Comparison of ENCODE assay signal across 1 cellular context in the genomic region with DNA sequence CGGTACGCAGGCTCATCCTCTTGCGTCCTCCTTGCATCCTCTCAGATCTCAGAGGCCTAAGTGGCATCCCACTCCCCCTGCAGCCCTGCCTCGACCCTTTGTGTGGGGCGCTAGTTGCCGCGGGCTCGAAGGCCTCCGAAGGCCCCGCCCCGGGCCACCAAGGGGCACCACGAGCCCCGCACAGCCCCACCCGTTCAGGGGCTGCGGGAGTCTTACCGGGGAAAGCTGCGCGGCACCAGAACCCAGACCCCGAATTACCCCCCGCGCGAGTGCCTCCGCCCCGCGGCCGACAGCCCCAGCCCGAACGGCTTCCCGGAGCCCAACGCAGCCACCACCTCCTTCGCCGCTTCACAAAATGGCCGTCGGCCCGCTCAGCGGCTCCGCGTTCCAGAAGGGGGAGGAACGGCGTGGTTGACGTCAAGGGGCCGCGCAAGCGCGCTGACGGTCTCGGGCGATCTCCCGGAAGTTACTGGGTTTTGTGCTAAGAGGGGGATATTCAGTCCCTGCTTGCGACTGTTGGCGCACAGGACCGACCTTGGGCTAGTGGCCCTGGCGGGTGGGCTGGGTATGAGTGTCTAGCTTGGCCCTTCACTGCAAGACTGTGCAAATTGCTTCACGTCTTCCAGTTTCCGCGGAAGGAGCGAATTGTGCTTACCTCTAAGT.
TF ChIP-seq lines count a peak whose summit lies in the region.

A gene (minus strand): TSS at position 357 of the 663 bp plus-strand sequence. CDS start 31,977 bp downstream, outside the sequence.
A gene with protein sequence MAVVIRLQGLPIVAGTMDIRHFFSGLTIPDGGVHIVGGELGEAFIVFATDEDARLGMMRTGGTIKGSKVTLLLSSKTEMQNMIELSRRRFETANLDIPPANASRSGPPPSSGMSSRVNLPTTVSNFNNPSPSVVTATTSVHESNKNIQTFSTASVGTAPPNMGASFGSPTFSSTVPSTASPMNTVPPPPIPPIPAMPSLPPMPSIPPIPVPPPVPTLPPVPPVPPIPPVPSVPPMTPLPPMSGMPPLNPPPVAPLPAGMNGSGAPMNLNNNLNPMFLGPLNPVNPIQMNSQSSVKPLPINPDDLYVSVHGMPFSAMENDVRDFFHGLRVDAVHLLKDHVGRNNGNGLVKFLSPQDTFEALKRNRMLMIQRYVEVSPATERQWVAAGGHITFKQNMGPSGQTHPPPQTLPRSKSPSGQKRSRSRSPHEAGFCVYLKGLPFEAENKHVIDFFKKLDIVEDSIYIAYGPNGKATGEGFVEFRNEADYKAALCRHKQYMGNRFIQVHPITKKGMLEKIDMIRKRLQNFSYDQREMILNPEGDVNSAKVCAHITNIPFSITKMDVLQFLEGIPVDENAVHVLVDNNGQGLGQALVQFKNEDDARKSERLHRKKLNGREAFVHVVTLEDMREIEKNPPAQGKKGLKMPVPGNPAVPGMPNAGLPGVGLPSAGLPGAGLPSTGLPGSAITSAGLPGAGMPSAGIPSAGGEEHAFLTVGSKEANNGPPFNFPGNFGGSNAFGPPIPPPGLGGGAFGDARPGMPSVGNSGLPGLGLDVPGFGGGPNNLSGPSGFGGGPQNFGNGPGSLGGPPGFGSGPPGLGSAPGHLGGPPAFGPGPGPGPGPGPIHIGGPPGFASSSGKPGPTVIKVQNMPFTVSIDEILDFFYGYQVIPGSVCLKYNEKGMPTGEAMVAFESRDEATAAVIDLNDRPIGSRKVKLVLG (minus strand): TSS at position 357 of the 663 bp plus-strand sequence. CDS start 9,578 bp downstream, outside the sequence.

TF ChIP-seq in K562, 482 proteins besides CTCF, POLR2A, EP300 and RAD21 (continued from another document and continues in another):
- TF ChIP-seq, protein P1, sequence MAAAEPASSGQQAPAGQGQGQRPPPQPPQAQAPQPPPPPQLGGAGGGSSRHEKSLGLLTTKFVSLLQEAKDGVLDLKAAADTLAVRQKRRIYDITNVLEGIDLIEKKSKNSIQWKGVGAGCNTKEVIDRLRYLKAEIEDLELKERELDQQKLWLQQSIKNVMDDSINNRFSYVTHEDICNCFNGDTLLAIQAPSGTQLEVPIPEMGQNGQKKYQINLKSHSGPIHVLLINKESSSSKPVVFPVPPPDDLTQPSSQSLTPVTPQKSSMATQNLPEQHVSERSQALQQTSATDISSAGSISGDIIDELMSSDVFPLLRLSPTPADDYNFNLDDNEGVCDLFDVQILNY (CRISPR knock-in tag; IDR thresholded peaks at IDR 0.05): no peak; the same call in 1 of the 2 replicates
- TF ChIP-seq ZNF24 (IDR thresholded peaks at IDR 0.05) (no peak), ZNF184 (CRISPR knock-in tag; IDR thresholded peaks at IDR 0.05) (no peak), ZNF507 (tag; conservative IDR thresholded peaks at IDR 0.05) (no peak), ZNF695 (CRISPR knock-in tag; IDR thresholded peaks at IDR 0.05) (no peak), PYGO2 (tag; IDR thresholded peaks at IDR 0.05) (no peak), MTA1 (IDR thresholded peaks at IDR 0.05; ENCODE audit: borderline replicate concordance) (no peak), BDP1 (IDR thresholded peaks at IDR 0.05; ENCODE audit: insufficient read depth, insufficient read length) (no peak), ZNF561 (CRISPR knock-in tag; conservative IDR thresholded peaks at IDR 0.05) (no peak), ZNF23 (CRISPR knock-in tag; IDR thresholded peaks at IDR 0.05) (no peak), ZNF785 (CRISPR knock-in tag; IDR thresholded peaks at IDR 0.05) (no peak), PHF20 (IDR thresholded peaks at IDR 0.05; ENCODE audit: partially characterized antibody) (peak; percentile 81), TEAD1 (CRISPR knock-in tag; IDR thresholded peaks at IDR 0.05) (peak; percentile 52 to 55; a peak in 3 of 4 replicates)
- TF ChIP-seq, protein P2, sequence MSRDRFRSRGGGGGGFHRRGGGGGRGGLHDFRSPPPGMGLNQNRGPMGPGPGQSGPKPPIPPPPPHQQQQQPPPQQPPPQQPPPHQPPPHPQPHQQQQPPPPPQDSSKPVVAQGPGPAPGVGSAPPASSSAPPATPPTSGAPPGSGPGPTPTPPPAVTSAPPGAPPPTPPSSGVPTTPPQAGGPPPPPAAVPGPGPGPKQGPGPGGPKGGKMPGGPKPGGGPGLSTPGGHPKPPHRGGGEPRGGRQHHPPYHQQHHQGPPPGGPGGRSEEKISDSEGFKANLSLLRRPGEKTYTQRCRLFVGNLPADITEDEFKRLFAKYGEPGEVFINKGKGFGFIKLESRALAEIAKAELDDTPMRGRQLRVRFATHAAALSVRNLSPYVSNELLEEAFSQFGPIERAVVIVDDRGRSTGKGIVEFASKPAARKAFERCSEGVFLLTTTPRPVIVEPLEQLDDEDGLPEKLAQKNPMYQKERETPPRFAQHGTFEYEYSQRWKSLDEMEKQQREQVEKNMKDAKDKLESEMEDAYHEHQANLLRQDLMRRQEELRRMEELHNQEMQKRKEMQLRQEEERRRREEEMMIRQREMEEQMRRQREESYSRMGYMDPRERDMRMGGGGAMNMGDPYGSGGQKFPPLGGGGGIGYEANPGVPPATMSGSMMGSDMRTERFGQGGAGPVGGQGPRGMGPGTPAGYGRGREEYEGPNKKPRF (IDR thresholded peaks at IDR 0.05; ENCODE audit: low read depth, low read length): no peak
- TF ChIP-seq, protein P3, sequence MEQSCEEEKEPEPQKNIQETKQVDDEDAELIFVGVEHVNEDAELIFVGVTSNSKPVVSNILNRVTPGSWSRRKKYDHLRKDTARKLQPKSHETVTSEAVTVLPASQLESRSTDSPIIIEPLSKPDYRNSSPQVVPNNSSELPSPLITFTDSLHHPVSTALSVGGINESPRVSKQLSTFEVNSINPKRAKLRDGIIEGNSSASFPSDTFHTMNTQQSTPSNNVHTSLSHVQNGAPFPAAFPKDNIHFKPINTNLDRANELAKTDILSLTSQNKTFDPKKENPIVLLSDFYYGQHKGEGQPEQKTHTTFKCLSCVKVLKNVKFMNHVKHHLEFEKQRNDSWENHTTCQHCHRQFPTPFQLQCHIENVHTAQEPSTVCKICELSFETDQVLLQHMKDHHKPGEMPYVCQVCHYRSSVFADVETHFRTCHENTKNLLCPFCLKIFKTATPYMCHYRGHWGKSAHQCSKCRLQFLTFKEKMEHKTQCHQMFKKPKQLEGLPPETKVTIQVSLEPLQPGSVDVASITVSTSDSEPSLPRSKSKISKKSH (CRISPR knock-in tag; IDR thresholded peaks at IDR 0.05): no peak
- TF ChIP-seq, protein P4, sequence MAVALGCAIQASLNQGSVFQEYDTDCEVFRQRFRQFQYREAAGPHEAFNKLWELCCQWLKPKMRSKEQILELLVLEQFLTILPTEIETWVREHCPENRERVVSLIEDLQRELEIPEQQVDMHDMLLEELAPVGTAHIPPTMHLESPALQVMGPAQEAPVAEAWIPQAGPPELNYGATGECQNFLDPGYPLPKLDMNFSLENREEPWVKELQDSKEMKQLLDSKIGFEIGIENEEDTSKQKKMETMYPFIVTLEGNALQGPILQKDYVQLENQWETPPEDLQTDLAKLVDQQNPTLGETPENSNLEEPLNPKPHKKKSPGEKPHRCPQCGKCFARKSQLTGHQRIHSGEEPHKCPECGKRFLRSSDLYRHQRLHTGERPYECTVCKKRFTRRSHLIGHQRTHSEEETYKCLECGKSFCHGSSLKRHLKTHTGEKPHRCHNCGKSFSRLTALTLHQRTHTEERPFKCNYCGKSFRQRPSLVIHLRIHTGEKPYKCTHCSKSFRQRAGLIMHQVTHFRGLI (CRISPR knock-in tag; IDR thresholded peaks at IDR 0.05): no peak
- TF ChIP-seq, protein P5, sequence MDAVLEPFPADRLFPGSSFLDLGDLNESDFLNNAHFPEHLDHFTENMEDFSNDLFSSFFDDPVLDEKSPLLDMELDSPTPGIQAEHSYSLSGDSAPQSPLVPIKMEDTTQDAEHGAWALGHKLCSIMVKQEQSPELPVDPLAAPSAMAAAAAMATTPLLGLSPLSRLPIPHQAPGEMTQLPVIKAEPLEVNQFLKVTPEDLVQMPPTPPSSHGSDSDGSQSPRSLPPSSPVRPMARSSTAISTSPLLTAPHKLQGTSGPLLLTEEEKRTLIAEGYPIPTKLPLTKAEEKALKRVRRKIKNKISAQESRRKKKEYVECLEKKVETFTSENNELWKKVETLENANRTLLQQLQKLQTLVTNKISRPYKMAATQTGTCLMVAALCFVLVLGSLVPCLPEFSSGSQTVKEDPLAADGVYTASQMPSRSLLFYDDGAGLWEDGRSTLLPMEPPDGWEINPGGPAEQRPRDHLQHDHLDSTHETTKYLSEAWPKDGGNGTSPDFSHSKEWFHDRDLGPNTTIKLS (IDR thresholded peaks at IDR 0.05; ENCODE audit: borderline replicate concordance, low read depth): peak; percentile 61; the same call in 1 of the 2 replicates
- TF ChIP-seq, protein P6, sequence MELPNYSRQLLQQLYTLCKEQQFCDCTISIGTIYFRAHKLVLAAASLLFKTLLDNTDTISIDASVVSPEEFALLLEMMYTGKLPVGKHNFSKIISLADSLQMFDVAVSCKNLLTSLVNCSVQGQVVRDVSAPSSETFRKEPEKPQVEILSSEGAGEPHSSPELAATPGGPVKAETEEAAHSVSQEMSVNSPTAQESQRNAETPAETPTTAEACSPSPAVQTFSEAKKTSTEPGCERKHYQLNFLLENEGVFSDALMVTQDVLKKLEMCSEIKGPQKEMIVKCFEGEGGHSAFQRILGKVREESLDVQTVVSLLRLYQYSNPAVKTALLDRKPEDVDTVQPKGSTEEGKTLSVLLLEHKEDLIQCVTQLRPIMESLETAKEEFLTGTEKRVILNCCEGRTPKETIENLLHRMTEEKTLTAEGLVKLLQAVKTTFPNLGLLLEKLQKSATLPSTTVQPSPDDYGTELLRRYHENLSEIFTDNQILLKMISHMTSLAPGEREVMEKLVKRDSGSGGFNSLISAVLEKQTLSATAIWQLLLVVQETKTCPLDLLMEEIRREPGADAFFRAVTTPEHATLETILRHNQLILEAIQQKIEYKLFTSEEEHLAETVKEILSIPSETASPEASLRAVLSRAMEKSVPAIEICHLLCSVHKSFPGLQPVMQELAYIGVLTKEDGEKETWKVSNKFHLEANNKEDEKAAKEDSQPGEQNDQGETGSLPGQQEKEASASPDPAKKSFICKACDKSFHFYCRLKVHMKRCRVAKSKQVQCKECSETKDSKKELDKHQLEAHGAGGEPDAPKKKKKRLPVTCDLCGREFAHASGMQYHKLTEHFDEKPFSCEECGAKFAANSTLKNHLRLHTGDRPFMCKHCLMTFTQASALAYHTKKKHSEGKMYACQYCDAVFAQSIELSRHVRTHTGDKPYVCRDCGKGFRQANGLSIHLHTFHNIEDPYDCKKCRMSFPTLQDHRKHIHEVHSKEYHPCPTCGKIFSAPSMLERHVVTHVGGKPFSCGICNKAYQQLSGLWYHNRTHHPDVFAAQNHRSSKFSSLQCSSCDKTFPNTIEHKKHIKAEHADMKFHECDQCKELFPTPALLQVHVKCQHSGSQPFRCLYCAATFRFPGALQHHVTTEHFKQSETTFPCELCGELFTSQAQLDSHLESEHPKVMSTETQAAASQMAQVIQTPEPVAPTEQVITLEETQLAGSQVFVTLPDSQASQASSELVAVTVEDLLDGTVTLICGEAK (IDR thresholded peaks at IDR 0.05): peak; percentile 43; the same call in 1 of the 2 replicates
- TF ChIP-seq, protein P6 (CRISPR knock-in tag; IDR thresholded peaks at IDR 0.05): no peak
- TF ChIP-seq, protein P7, sequence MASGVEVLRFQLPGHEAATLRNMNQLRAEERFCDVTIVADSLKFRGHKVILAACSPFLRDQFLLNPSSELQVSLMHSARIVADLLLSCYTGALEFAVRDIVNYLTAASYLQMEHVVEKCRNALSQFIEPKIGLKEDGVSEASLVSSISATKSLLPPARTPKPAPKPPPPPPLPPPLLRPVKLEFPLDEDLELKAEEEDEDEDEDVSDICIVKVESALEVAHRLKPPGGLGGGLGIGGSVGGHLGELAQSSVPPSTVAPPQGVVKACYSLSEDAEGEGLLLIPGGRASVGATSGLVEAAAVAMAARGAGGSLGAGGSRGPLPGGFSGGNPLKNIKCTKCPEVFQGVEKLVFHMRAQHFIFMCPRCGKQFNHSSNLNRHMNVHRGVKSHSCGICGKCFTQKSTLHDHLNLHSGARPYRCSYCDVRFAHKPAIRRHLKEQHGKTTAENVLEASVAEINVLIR (CRISPR knock-in tag; IDR thresholded peaks at IDR 0.05): peak; percentile 80
- TF ChIP-seq, protein P8, sequence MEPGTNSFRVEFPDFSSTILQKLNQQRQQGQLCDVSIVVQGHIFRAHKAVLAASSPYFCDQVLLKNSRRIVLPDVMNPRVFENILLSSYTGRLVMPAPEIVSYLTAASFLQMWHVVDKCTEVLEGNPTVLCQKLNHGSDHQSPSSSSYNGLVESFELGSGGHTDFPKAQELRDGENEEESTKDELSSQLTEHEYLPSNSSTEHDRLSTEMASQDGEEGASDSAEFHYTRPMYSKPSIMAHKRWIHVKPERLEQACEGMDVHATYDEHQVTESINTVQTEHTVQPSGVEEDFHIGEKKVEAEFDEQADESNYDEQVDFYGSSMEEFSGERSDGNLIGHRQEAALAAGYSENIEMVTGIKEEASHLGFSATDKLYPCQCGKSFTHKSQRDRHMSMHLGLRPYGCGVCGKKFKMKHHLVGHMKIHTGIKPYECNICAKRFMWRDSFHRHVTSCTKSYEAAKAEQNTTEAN (CRISPR knock-in tag; IDR thresholded peaks at IDR 0.05): peak; percentile 28; the same call in 1 of the 2 replicates
